8 cellular contexts compared by ENCODE assay signal in genomic region chr11:93741882-93742226, GRCh38.
DNase-seq lines count a peak whose midpoint lies in the region; ATAC-seq and TF ChIP-seq lines count a peak whose summit lies in the region.

No MANE protein-coding gene starts in this region.

- no peak for TF ChIP-seq CTCF in brain microvascular endothelial cell (IDR thresholded peaks at IDR 0.05; ENCODE audit: low read depth, low read length, missing control alignments)

- H3K27ac ChIP-seq in brain microvascular endothelial cell, result peak overlapping the region; percentile 94

- CTCF ChIA-PET in HEK293T (lab: Yijun Ruan, JAX), result no interaction called here

- peaks cover 52% of the 10 kb centered on the region for H3K36me3 Mint-ChIP-seq in stimulated activated naive CD8-positive, alpha-beta T cell treated with anti-CD3 and anti-CD28 coated beads, Interleukin-15, Interleukin-2, amounts not matched to agents 100 ng/mL and 50 ng/mL, for 24 hours (ENCODE audit: low read depth)

- no peaks in the 10 kb centered on the region for H3K27me3 Mint-ChIP-seq in stimulated activated naive CD8-positive, alpha-beta T cell treated with anti-CD3 and anti-CD28 coated beads, Interleukin-15, Interleukin-2, amounts not matched to agents 100 ng/mL and 50 ng/mL, for 24 hours

- H3K4me3 Mint-ChIP-seq in stimulated activated naive CD8-positive, alpha-beta T cell treated with anti-CD3 and anti-CD28 coated beads, Interleukin-15, Interleukin-2, amounts not matched to agents 100 ng/mL and 50 ng/mL, for 24 hours, result peak overlapping the region; percentile 100

- no peak for ATAC-seq in HG02970 (IDR thresholded peaks at IDR 0.05; ENCODE audit: low FRiP score, unreplicated experiment)

- H3K4me1 Mint-ChIP-seq in stimulated activated naive CD8-positive, alpha-beta T cell treated with anti-CD3 and anti-CD28 coated beads, Interleukin-15, Interleukin-2, amounts not matched to agents 100 ng/mL and 50 ng/mL, for 24 hours (ENCODE audit: low read depth), result peaks cover 54% of the 10 kb centered on the region

- POLR2A ChIA-PET in HEK293T (lab: Yijun Ruan, JAX), result interaction anchor here (0.8 to 6.9 kb wide), 18 partner anchors 9 to 899 kb away, joined by 3 to 119 read pairs (median 5); partner anchors contain the start of genes CEP295 and MED17

- peak overlapping the region; percentile 100 for H3K27ac Mint-ChIP-seq in stimulated activated naive CD8-positive, alpha-beta T cell treated with anti-CD3 and anti-CD28 coated beads, Interleukin-15, Interleukin-2, amounts not matched to agents 100 ng/mL and 50 ng/mL, for 24 hours

- peak overlapping the region; percentile 98 for H3K4me3 ChIP-seq in brain microvascular endothelial cell (ENCODE audit: low read depth, low read length)

- H3K27me3 ChIP-seq in brain microvascular endothelial cell (replicated peaks), result no peaks in the 10 kb centered on the region

- in situ Hi-C loops in brain microvascular endothelial cell (cut with HindIII; ENCODE audit: low pct_ligation_motif_present, low sequenced_read_pairs), result no loop called here

- DNase-seq in NCI-H748 (lab: John Stamatoyannopoulos, UW; ENCODE audit: unreplicated experiment) (peak; percentile 63), NCI-H748 treated with DMSO at 0.1 percent for 48 hours (lab: John Stamatoyannopoulos, UW) (no peak), HEK293T (ENCODE audit: extremely low spot score) (peak; percentile 28), NCI-H2196 (lab: John Stamatoyannopoulos, UW; ENCODE audit: unreplicated experiment) (peak; percentile 59), brain microvascular endothelial cell (no peak), islet precursor cell (peak; percentile 64)

- H3K36me3 ChIP-seq in brain microvascular endothelial cell (replicated peaks), result peaks cover 29% of the 10 kb centered on the region

- no peaks in the 10 kb centered on the region for H3K9me3 Mint-ChIP-seq in stimulated activated naive CD8-positive, alpha-beta T cell treated with anti-CD3 and anti-CD28 coated beads, Interleukin-15, Interleukin-2, amounts not matched to agents 100 ng/mL and 50 ng/mL, for 24 hours

TF ChIP-seq in HEK293T, 16 proteins besides CTCF, POLR2A, EP300 and RAD21:
- TF ChIP-seq L3MBTL2 (conservative IDR thresholded peaks at IDR 0.05) (no peak), ARNT (IDR thresholded peaks at IDR 0.05) (no peak), PKNOX1 (IDR thresholded peaks at IDR 0.05) (no peak), FOXK2 (IDR thresholded peaks at IDR 0.05) (no peak)
TF ChIP-seq in HEK293T: peak in this region for 0.

Comparison
In these comparisons a context has a peak if more than half of its experiments do, and no peak if none do; other contexts are left out.
1. DNase-seq: peak in NCI-H748 (single experiment), HEK293T (single experiment), NCI-H2196 (single experiment) and islet precursor cell (single experiment); none in NCI-H748 treated with DMSO at 0.1 percent for 48 hours (single experiment) and brain microvascular endothelial cell (single experiment).